Comparison of ENCODE assay signal across 8 cellular contexts in genomic region chr2:161250864-161251436, GRCh38. TPM values are rescaled to one million over a fixed set of nuclear protein-coding genes. Genes with fewer than 3 reads are reported as not detected.
DNase-seq lines count a peak whose midpoint lies in the region; ATAC-seq, FAIRE-seq and TF ChIP-seq lines count a peak whose summit lies in the region.

No MANE protein-coding gene starts in this region.

- ATAC-seq in HG02973 (IDR thresholded peaks at IDR 0.05; ENCODE audit: unreplicated experiment), result peak; percentile 69
- ATAC-seq in activated T-helper 17 cell treated with anti-CD3 and anti-CD28 coated beads, Interleukin-2, amount 50 U/mL, for 72 hours (replicated peaks), result peak; percentile 72

- H3K4me1 Mint-ChIP-seq in activated T-helper 17 cell treated with anti-CD3 and anti-CD28 coated beads, Interleukin-2, amount 50 U/mL, for 72 hours, result peaks cover 8% of the 10 kb centered on the region

- no peaks in the 10 kb centered on the region for H3K27me3 Mint-ChIP-seq in activated T-helper 17 cell treated with anti-CD3 and anti-CD28 coated beads, Interleukin-2, amount 50 U/mL, for 72 hours

- no peak for TF ChIP-seq POLR2A in GM12892 (IDR thresholded peaks at IDR 0.05; ENCODE audit: low read depth, low read length)

- peak; percentile 84 for FAIRE-seq in GM12892 (lab: Jason Lieb, UNC)

- DNase-seq in AML-193 (lab: John Stamatoyannopoulos, UW) (peak; percentile 16 to 35), GM12892 (ENCODE audit: insufficient read length) (no peak), NCI-H2107 treated with DMSO at 0.1 percent for 48 hours (lab: John Stamatoyannopoulos, UW; ENCODE audit: unreplicated experiment) (peak; percentile 71), kidney tubule cell (ENCODE audit: low spot score) (peak; percentile 85), foreskin melanocyte (no peak)
- DNase-seq in activated CD4-positive, CD25-positive, alpha-beta regulatory T cell treated with anti-CD3 and anti-CD28 coated beads, Interleukin-2, amount 50 U/mL, for 72 hours, result no peak

- H3K36me3 Mint-ChIP-seq in activated T-helper 17 cell treated with anti-CD3 and anti-CD28 coated beads, Interleukin-2, amount 50 U/mL, for 72 hours (ENCODE audit: low read depth), result no peaks in the 10 kb centered on the region

- H3K27ac Mint-ChIP-seq in activated T-helper 17 cell treated with anti-CD3 and anti-CD28 coated beads, Interleukin-2, amount 50 U/mL, for 72 hours, result peak overlapping the region; percentile 20

- H3K4me3 Mint-ChIP-seq in activated T-helper 17 cell treated with anti-CD3 and anti-CD28 coated beads, Interleukin-2, amount 50 U/mL, for 72 hours, result no peak overlapping the region

- H3K9me3 Mint-ChIP-seq in activated T-helper 17 cell treated with anti-CD3 and anti-CD28 coated beads, Interleukin-2, amount 50 U/mL, for 72 hours, result no peaks in the 10 kb centered on the region

RNA-seq across cellular contexts. Expression of gene PSMD14, which starts 57.3 kb away (rescaled TPM):
- polyA plus RNA-seq in GM12892 (2012; ENCODE audit: missing spikeins), result 86.4 TPM
- 100 to 1,000 TPM in 1 of 2 donors, 10 to 100 TPM in 1; 80.1 to 119 TPM for total RNA-seq in activated T-helper 17 cell treated with anti-CD3 and anti-CD28 coated beads, Interleukin-2, amount 50 U/mL, for 72 hours

Comparison
In these comparisons a context has a peak if more than half of its experiments do, and no peak if none do; other contexts are left out.
1. DNase-seq: peak in AML-193 (2 of 2), NCI-H2107 treated with DMSO at 0.1 percent for 48 hours (single experiment) and kidney tubule cell (single experiment); none in GM12892 (single experiment), foreskin melanocyte (single experiment) and activated CD4-positive, CD25-positive, alpha-beta regulatory T cell treated with anti-CD3 and anti-CD28 coated beads, Interleukin-2, amount 50 U/mL, for 72 hours (single experiment).